Comparison of ENCODE assay signal across 33 cellular contexts in genomic region chr1:226172589-226172988, GRCh38. TPM values are rescaled to one million over a fixed set of nuclear protein-coding genes. Genes with fewer than 3 reads are reported as not detected.
"Had no signal": no experiment of that assay in that cellular context is flagged by ENCODE, and none has a peak within 500 bp of the region (broad histone marks: within the 10 kb centered on the region; RNA-seq: fewer than 3 reads in every experiment).

No MANE protein-coding gene starts in this region.

- H3K27me3 ChIP-seq: adrenal gland, body of pancreas, brain microvascular endothelial cell, breast epithelium had no signal

- FAIRE-seq: astrocyte, TTC549 had no signal

- ATAC-seq: activated CD8-positive, alpha-beta T cell treated with anti-CD3 and anti-CD28 coated beads for 36 hours; activated naive CD4-positive, alpha-beta T cell treated with anti-CD3 and anti-CD28 coated beads, Interleukin-2, amount 50 U/mL, for 72 hours; activated T-cell treated with anti-CD3 and anti-CD28 coated beads, Interleukin-2, amount 50 U/mL, for 4 hours; activated T-cell treated with anti-CD3 and anti-CD28 coated beads, Interleukin-2, amount 50 U/mL, for 72 hours; activated T-helper 17 cell treated with anti-CD3 and anti-CD28 coated beads, Interleukin-2, amount 50 U/mL, for 72 hours; body of pancreas had no signal

- DNase-seq: activated CD4-positive, alpha-beta memory T cell treated with anti-CD3 and anti-CD28 coated beads for 36 hours; activated CD4-positive, alpha-beta T cell treated with anti-CD3 and anti-CD28 coated beads for 4 hours; activated CD4-positive, alpha-beta T cell treated with anti-CD3 and anti-CD28 coated beads, Interleukin-2, amount 10 ng/mL, durations not matched to agents 24 days and 14 days; activated CD4-positive, alpha-beta T cell treated with anti-CD3 and anti-CD28 coated beads, Interleukin-2, amount 50 U/mL, for 1 hour; activated CD4-positive, alpha-beta T cell treated with anti-CD3 and anti-CD28 coated beads, Interleukin-2, amount 50 U/mL, for 4 hours; activated CD4-positive, CD25-positive, alpha-beta regulatory T cell treated with anti-CD3 and anti-CD28 coated beads, Interleukin-2, amount 50 U/mL, for 72 hours; activated CD8-positive, alpha-beta memory T cell treated with anti-CD3 and anti-CD28 coated beads, Interleukin-2, amount 50 U/mL, for 4 hours; activated CD8-positive, alpha-beta T cell treated with anti-CD3 and anti-CD28 coated beads for 36 hours; activated effector memory CD4-positive, alpha-beta T cell treated with anti-CD3 and anti-CD28 coated beads, Interleukin-2, amount 50 U/mL, for 16 hours; activated gamma-delta T cell treated with Interleukin-2 at 50 U/mL for 16 hours; activated naive CD4-positive, alpha-beta T cell; activated naive CD4-positive, alpha-beta T cell treated with anti-CD3 and anti-CD28 coated beads for 36 hours; activated naive CD4-positive, alpha-beta T cell treated with anti-CD3 and anti-CD28 coated beads, Interleukin-2, amount 50 U/mL, for 16 hours; activated naive CD8-positive, alpha-beta T cell treated with anti-CD3 and anti-CD28 coated beads for 36 hours; activated T-cell treated with anti-CD3 and anti-CD28 coated beads for 4 hours; activated T-cell treated with anti-CD3 and anti-CD28 coated beads, Interleukin-2, amount 50 U/mL, for 1 hour; activated T-cell treated with anti-CD3 and anti-CD28 coated beads, Interleukin-2, amount 50 U/mL, for 4 hours; activated T-cell treated with anti-CD3 and anti-CD28 coated beads, Interleukin-2, amount 50 U/mL, for 72 hours; adrenal gland; amniotic stem cell; aorta; body of pancreas; brain microvascular endothelial cell; central memory CD4-positive, alpha-beta T cell; T-helper 2 cell; T-helper 9 cell had no signal

- H3K9me3 ChIP-seq: adrenal gland, body of pancreas, breast epithelium had no signal

- H3K4me3 ChIP-seq: adrenal gland, body of pancreas, breast epithelium had no signal

- H3K27ac ChIP-seq: adrenal gland, body of pancreas, brain microvascular endothelial cell, breast epithelium, VCaP had no signal

- H3K4me1 ChIP-seq: breast epithelium had no signal

- H3K36me3 ChIP-seq: adrenal gland, breast epithelium had no signal

RNA-seq across cellular contexts. Expression of gene MIXL1, which starts 50.9 kb away (rescaled TPM):
- total RNA-seq: activated CD4-positive, alpha-beta memory T cell treated with anti-CD3 and anti-CD28 coated beads for 36 hours; activated CD4-positive, alpha-beta T cell treated with anti-CD3 and anti-CD28 coated beads, Interleukin-2, amount 10 ng/mL, durations not matched to agents 24 days and 14 days; activated naive CD4-positive, alpha-beta T cell treated with anti-CD3 and anti-CD28 coated beads for 36 hours; activated T-cell treated with anti-CD3 and anti-CD28 coated beads, Interleukin-2, amount 50 U/mL, for 4 hours; activated T-cell treated with anti-CD3 and anti-CD28 coated beads, Interleukin-2, amount 50 U/mL, for 72 hours; activated T-helper 1 cell treated with anti-CD3 and anti-CD28 coated beads, Interleukin-12 subunit alpha, Interleukin-12 subunit beta, Interleukin-2, Interleukin-4 antibody, amounts not matched to agents 30 ng/mL and 10 ng/mL and 1 ng/mL, durations not matched to agents 14 hours and 24 hours and 36 hours; adrenal gland; body of pancreas; breast epithelium had no signal
- polyA plus RNA-seq: aorta had no signal
